In the genomic region with DNA sequence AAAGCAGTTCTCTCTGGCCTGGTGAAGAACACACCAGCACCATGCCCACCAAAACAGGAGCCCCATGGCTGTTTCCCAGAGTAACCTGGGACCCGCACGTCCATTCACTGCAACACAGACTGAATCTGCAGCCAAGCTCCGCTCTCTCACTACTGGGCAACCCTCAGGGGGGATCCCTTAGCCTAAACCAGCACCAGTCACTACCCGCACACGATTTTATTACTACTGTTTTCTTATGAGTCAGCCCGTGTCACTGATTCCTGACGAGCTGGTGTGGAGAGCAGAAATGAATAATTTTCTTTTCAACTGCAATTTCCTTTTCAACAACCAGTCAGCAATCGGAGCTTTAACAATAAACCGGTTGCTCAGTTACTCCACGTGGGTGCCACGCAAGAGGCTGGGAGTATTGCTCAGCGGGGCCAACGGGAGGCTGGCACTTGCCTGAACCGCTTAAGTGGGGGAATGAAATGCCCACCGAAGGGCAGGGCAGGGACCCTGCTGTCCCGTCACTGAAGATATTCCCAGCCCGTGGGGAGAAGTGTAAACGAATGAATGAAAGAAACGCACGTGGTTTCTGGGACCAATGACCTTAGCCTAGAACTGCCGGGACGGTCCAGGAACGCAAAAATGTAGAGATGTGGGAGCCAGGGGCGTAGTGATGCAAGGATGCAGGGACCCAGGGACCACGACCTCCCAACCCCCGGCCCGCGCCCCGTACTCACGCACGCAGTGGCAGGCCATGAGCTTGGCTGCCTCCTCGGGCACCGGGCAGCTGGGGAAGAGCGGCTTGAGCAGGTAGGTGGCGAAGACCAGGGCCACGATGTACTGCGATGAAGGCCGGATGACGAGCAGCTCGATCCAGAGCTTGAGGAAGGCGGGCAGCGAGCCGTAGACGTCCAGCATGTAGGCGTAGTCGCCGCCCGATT, we compare ENCODE assay signal across 8 cellular contexts. TPM values are rescaled to one million over a fixed set of nuclear protein-coding genes. Genes with fewer than 3 reads are reported as not detected.
DNase-seq lines count a peak whose midpoint lies in the region; ATAC-seq, FAIRE-seq and TF ChIP-seq lines count a peak whose summit lies in the region.
"Not testable (repeated sequence)": the region's sequence is repeated elsewhere in the genome, so short reads cannot be mapped to it uniquely, and the experiment has no call there.

No MANE protein-coding gene starts in this region.

- TF ChIP-seq EP300 in GM12878 (IDR thresholded peaks at IDR 0.05; ENCODE audit: borderline replicate concordance in 1 of 2, control insufficient read depth in 1 of 2, low read depth in 2 of 2, low read length in 2 of 2) = not testable (repeated sequence)

- H3K36me3 Mint-ChIP-seq in T-helper 2 cell treated with Interferon-gamma antibody and Interleukin-4, amounts not matched to agents 5 μg/mL and 100 μg/mL, for 36 hours (ENCODE audit: low read depth) = peaks cover 12% of the 10 kb centered on the region
- H3K36me3 Mint-ChIP-seq in naive thymus-derived CD8-positive, alpha-beta T cell = not testable (repeated sequence)

- peak overlapping the region; percentile 96 for H3K4me3 Mint-ChIP-seq in T-helper 2 cell treated with Interferon-gamma antibody and Interleukin-4, amounts not matched to agents 5 μg/mL and 100 μg/mL, for 36 hours
- H3K4me3 Mint-ChIP-seq in naive thymus-derived CD8-positive, alpha-beta T cell = peak overlapping the region; percentile 85 to 98 (median 94)

- not testable (repeated sequence) for FAIRE-seq in GM12878 (lab: Jason Lieb, UNC)

- not testable (repeated sequence) for H3K9me3 Mint-ChIP-seq in T-helper 2 cell treated with Interferon-gamma antibody and Interleukin-4, amounts not matched to agents 5 μg/mL and 100 μg/mL, for 36 hours; naive thymus-derived CD8-positive, alpha-beta T cell

- in situ Hi-C loops in GM12878 (cut with MboI) = not testable (repeated sequence)

- RAD21 ChIA-PET in GM12878 (lab: Charles Lee; ENCODE audit: unreplicated experiment) = interaction anchor here (0.6 to 1.4 kb wide), 3 partner anchors 38 to 742 kb away, joined by 3 to 4 read pairs (median 3); a partner anchor contains a TSS

- POLR2A ChIA-PET in GM12878 (lab: Charles Lee) = interaction anchor here (0.5 to 1.1 kb wide), 5 partner anchors 12 to 455 kb away, joined by 3 read pairs; a partner anchor contains a TSS
- POLR2A ChIA-PET in naive thymus-derived CD8-positive, alpha-beta T cell (lab: Charles Lee) = interaction anchor here (0.6 to 1.5 kb wide), 4 partner anchors 12 to 39 kb away, joined by 3 to 5 read pairs (median 4); no protein-coding TSS in a partner anchor

- H3K4me1 ChIP-seq in HUES64 (ENCODE audit: insufficient read depth, low read length); GM12878 (ENCODE audit: control insufficient read depth, insufficient read depth, low read length); cardiac muscle cell (ENCODE audit: low read depth); stomach smooth muscle (ENCODE audit: control insufficient read depth, insufficient read depth, low read length): not testable (repeated sequence)

- peaks cover 13% of the 10 kb centered on the region for H3K4me1 Mint-ChIP-seq in T-helper 2 cell treated with Interferon-gamma antibody and Interleukin-4, amounts not matched to agents 5 μg/mL and 100 μg/mL, for 36 hours (ENCODE audit: low read depth)
- H3K4me1 Mint-ChIP-seq in naive thymus-derived CD8-positive, alpha-beta T cell = peaks cover 10 to 32% (median 25%) of the 10 kb centered on the region in 4 donors

- peak; percentile 18 for DNase-seq in EL
- DNase-seq in T-helper 2 cell treated with Interferon-gamma antibody and Interleukin-4, amounts not matched to agents 5 μg/mL and 100 μg/mL, for 36 hours (ENCODE audit: low spot score) = peak; percentile 60
- not testable (repeated sequence) for DNase-seq in GM12878 (ENCODE audit: low read depth, low spot score); cardiac muscle cell (ENCODE audit: low read depth in 1 of 2, low spot score in 1 of 2)
- DNase-seq in naive thymus-derived CD8-positive, alpha-beta T cell = peak in 5 of 10 donors; percentile 31 to 64 (median 55)

- peak overlapping the region; percentile 51 for H2AFZ ChIP-seq in GM12878 (ENCODE audit: control insufficient read depth, low read depth, low read length)

- peak; percentile 35 for ATAC-seq in GM21737 (IDR thresholded peaks at IDR 0.05; ENCODE audit: unreplicated experiment)
- peak; percentile 69 for ATAC-seq in GM12878
- peak; percentile 48 to 70 for ATAC-seq in naive thymus-derived CD8-positive, alpha-beta T cell

- not testable (repeated sequence) for TF ChIP-seq POLR2A in GM12878 (IDR thresholded peaks at IDR 0.05; ENCODE audit: low read depth, low read length)

- SMC1A ChIA-PET in GM12878 (lab: Charles Lee; ENCODE audit: uncharacterized antibody, unreplicated experiment) = not testable (repeated sequence)

- not testable (repeated sequence) for H3K27me3 Mint-ChIP-seq in T-helper 2 cell treated with Interferon-gamma antibody and Interleukin-4, amounts not matched to agents 5 μg/mL and 100 μg/mL, for 36 hours (ENCODE audit: low read depth); naive thymus-derived CD8-positive, alpha-beta T cell

- H3K4me3 ChIP-seq in HUES64 (ENCODE audit: low read length) (peak overlapping the region; percentile 74), GM12878 (peak overlapping the region; percentile 91), cardiac muscle cell (peak overlapping the region; percentile 48), stomach smooth muscle (ENCODE audit: low read length in 2 of 2) (peak overlapping the region; percentile 66 to 76)

- H3K9ac ChIP-seq in HUES64 (ENCODE audit: low read depth, low read length) (peak overlapping the region; percentile 82), GM12878 (ENCODE audit: control insufficient read depth, insufficient read depth, low read length) (peak overlapping the region; percentile 77), stomach smooth muscle (ENCODE audit: low read length in 2 of 2) (peak overlapping the region in 1 of 2 donors; percentile 60)

- peaks cover 27% of the 10 kb centered on the region for H3K79me2 ChIP-seq in GM12878 (ENCODE audit: control insufficient read depth, insufficient read depth, low read length)

- H3K9me3 ChIP-seq in HUES64 (ENCODE audit: insufficient read depth, low read depth, low read length); GM12878 (replicated peaks; ENCODE audit: control insufficient read depth, insufficient read depth, low read length); cardiac muscle cell (ENCODE audit: low read depth); stomach smooth muscle (ENCODE audit: control insufficient read depth in 2 of 2, low read length in 2 of 2): not testable (repeated sequence)

- not testable (repeated sequence) for H3K36me3 ChIP-seq in HUES64 (ENCODE audit: insufficient read depth, low read length); GM12878 (ENCODE audit: control insufficient read depth in 2 of 2, insufficient read depth in 2 of 2, low read length in 1 of 2); cardiac muscle cell; stomach smooth muscle (ENCODE audit: control insufficient read depth in 2 of 2, insufficient read depth in 2 of 2, low read length in 2 of 2)

- not testable (repeated sequence) for H4K20me1 ChIP-seq in GM12878 (ENCODE audit: control insufficient read depth, insufficient read depth)

- H3K27ac Mint-ChIP-seq in T-helper 2 cell treated with Interferon-gamma antibody and Interleukin-4, amounts not matched to agents 5 μg/mL and 100 μg/mL, for 36 hours = peak overlapping the region; percentile 98
- peak overlapping the region; percentile 82 to 95 (median 92) for H3K27ac Mint-ChIP-seq in naive thymus-derived CD8-positive, alpha-beta T cell

- not testable (repeated sequence) for H3K27me3 ChIP-seq in HUES64 (ENCODE audit: insufficient read depth, low read length); GM12878 (replicated peaks in 1 of 2; ENCODE audit: control insufficient read depth in 2 of 2, insufficient read depth in 2 of 2, low read length in 1 of 2); cardiac muscle cell; stomach smooth muscle (ENCODE audit: control insufficient read depth in 1 of 2, insufficient read depth in 2 of 2, low read length in 2 of 2)

- not testable (repeated sequence) for H3K27ac ChIP-seq in HUES64 (ENCODE audit: low read depth, low read length); cardiac muscle cell
- H3K27ac ChIP-seq in GM12878 (ENCODE audit: control insufficient read depth, insufficient read depth) (peak overlapping the region; percentile 74), stomach smooth muscle (ENCODE audit: low read length) (peak overlapping the region; percentile 41)

- BruUV-seq in GM12878 (replicated peaks; lab: Mats Ljungman, UMichigan) = not testable (repeated sequence)

- peak overlapping the region; percentile 71 for H3K4me2 ChIP-seq in GM12878 (ENCODE audit: control insufficient read depth, insufficient read depth)

- not testable (repeated sequence) for TF ChIP-seq RAD21 in GM12878 (IDR thresholded peaks at IDR 0.05; ENCODE audit: insufficient read depth, low read depth, low read length)

- under 1% methylated on average over 35 of the region's 48 CpGs for WGBS in HUES64
- WGBS in GM12878 (ENCODE audit: insufficient coverage, insufficient replicate concordance, low lambda C conversion rate, missing lambda C conversion rate) = under 1% methylated on average over 33 of the region's 48 CpGs

- not testable (repeated sequence) for TF ChIP-seq CTCF in GM12878 (IDR thresholded peaks at IDR 0.05 in 2 of 3, conservative IDR thresholded peaks at IDR 0.05 in 1 of 3; ENCODE audit: control insufficient read depth in 2 of 3, extremely low read depth in 1 of 3, insufficient read depth in 1 of 3, low read depth in 3 of 3, low read length in 3 of 3); cardiac muscle cell (IDR thresholded peaks at IDR 0.05; ENCODE audit: low read depth, low read length)

- CTCF ChIA-PET in GM12878 (lab: Yijun Ruan, JAX) = interaction anchor here (0.6 to 0.7 kb wide), 2 partner anchors 235 to 392 kb away, joined by 3 to 4 read pairs; no protein-coding TSS in a partner anchor

- intact Hi-C loops in GM12878 (cut with micrococcal nuclease; ENCODE audit: unreplicated experiment) = loop anchor here (2.0 to 5.0 kb wide), 2 partner anchors 32 to 50 kb away; a partner anchor contains a TSS

RNA-seq across cellular contexts. Expression of a gene that starts 50.4 kb away (rescaled TPM):
- polyA plus RNA-seq in HUES64 (2013, experiment 1 of 2) = 0.45 TPM
- 0.38 TPM for polyA plus RNA-seq in HUES64 (2013, experiment 2 of 2)
- total RNA-seq in GM12878 (2013; cell fraction: nucleolus; rRNA removed) = 270 and 289 TPM in 2 replicates
- total RNA-seq in GM12878 (2014; rRNA removed) = 74.4 and 80.7 TPM in 2 replicates
- total RNA-seq in GM12878 (2014; rRNA removed; fragmentation: Illumina TruSeq; extraction: Trizol) = 54.1 and 57.4 TPM in 2 replicates
- total RNA-seq in GM12878 (2021) = 173 and 182 TPM in 2 replicates
- 29.2 TPM for polyA plus RNA-seq in GM12878 (2011; ENCODE audit: low read depth)
- polyA plus RNA-seq in GM12878 (2011; rRNA removed) = 45.4 and 134 TPM in 2 replicates
- polyA plus RNA-seq in GM12878 (2011; cell fraction: cytosol; rRNA removed) = 78.1 and 109 TPM in 2 replicates
- 119 and 123 TPM in 2 replicates for polyA plus RNA-seq in GM12878 (2011; cell fraction: nucleus; rRNA removed)
- 89.0 and 97.1 TPM in 2 replicates for polyA plus RNA-seq in GM12878 (2012)
- 144 and 150 TPM in 2 replicates for polyA plus RNA-seq in GM12878 (2014; fragmentation: Illumina TruSeq; extraction: Trizol)
- polyA plus RNA-seq in GM12878 (2014; fragmentation: Nextera tagmentation; extraction: Ambion mirVana) = 10 to 100 TPM; 16.2 to 42.8 TPM
- 74.6 and 80.2 TPM in 2 replicates for polyA plus RNA-seq in GM12878 (2014; rRNA removed)
- 100 to 1,000 TPM; 105 to 108 TPM for polyA plus RNA-seq in GM12878 (2016; fragmentation: Nextera tagmentation; extraction: Ambion mirVana)
- 96.7 and 112 TPM in 2 replicates for polyA minus RNA-seq in GM12878 (2011; rRNA and poly(A)+ RNA removed)
- 47.4 and 49.8 TPM in 2 replicates for polyA minus RNA-seq in GM12878 (2011; cell fraction: cytosol; rRNA and poly(A)+ RNA removed)
- 26.7 and 39.3 TPM in 2 replicates for polyA minus RNA-seq in GM12878 (2011; cell fraction: nucleus; rRNA and poly(A)+ RNA removed)
- total RNA-seq in cardiac muscle cell = 0.60 and 1.5 TPM in 2 replicates
- polyA plus RNA-seq in cardiac muscle cell = 0.85 and 1.1 TPM in 2 replicates
- total RNA-seq in naive thymus-derived CD8-positive, alpha-beta T cell = 10 to 100 TPM; 91.8 to 98.4 TPM
- 100 to 1,000 TPM in 2 of 3 donors, 10 to 100 TPM in 1; 92.9 to 124 (median 100) TPM for polyA plus RNA-seq in naive thymus-derived CD8-positive, alpha-beta T cell

Comparison
In these comparisons a context has a peak if more than half of its experiments do, and no peak if none do; other contexts are left out.
1. RNA of a gene that starts 50.4 kb away (total RNA-seq): 91.8 to 98.4 TPM in naive thymus-derived CD8-positive, alpha-beta T cell and 54.1 to 289 TPM in GM12878; 0.60 to 1.5 TPM in cardiac muscle cell; every median in the first group is over 10 times any median in the second.
2. Peak in every context shown above with its lines, with median percentiles within 50 percentile points of each other: ATAC-seq and H3K4me3 ChIP-seq.